ENCODE assay signal across 10 cellular contexts in the genomic region with DNA sequence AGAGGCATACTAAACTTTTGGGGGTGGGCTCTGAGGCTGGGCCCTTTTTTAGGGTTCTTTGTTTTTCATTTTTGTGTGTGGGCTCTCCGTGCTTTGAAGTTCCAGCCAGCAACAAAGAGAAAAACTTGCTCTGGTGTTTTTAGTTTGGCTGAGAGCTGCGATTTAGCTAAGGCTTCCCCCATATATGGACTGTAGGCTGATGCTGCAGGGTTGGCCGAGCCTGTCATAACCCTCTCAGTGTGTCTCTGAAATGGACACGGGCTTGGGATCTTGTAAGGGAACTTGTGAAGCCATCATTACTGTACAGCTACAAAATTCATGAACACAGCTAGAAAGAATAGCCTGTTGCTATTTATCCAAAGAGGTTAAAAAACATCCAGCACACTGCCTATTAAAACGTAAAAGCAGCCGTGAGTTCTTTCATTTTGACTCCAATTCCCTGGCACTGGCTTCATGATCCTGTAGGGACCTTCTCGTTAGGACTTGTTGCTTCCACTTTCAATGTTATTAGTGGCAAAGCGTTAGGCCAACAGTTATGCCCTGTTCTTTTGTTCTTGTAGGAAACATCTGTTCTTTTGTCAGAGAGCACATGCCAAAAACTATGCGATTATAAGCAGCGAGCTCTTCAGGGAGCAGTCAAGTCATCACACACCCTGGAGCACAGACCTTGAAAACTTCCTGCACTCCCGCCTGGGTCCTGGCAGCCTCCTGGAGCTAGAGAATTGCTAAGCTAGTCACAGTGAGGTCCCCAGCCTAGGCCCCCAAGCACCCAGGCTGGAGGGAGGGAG.
DNase-seq lines count a peak whose midpoint lies in the region; ATAC-seq and TF ChIP-seq lines count a peak whose summit lies in the region.
"Had no signal": no experiment of that assay in that cellular context is flagged by ENCODE, and none has a peak within 500 bp of the region (broad histone marks: within the 10 kb centered on the region; RNA-seq: fewer than 3 reads in every experiment).

No MANE protein-coding gene starts in this region.

- peak overlapping the region; percentile 62 for H3K4me3 Mint-ChIP-seq in activated CD4-positive, alpha-beta T cell treated with anti-CD3 and anti-CD28 coated beads, Interleukin-2, amount 10 ng/mL, durations not matched to agents 7 days and 5 days

- no peaks in the 10 kb centered on the region for H3K36me3 Mint-ChIP-seq in activated CD4-positive, alpha-beta T cell treated with anti-CD3 and anti-CD28 coated beads, Interleukin-2, amount 10 ng/mL, durations not matched to agents 7 days and 5 days (ENCODE audit: low read depth)

- H3K9me3 Mint-ChIP-seq in activated CD4-positive, alpha-beta T cell treated with anti-CD3 and anti-CD28 coated beads, Interleukin-2, amount 10 ng/mL, durations not matched to agents 7 days and 5 days: no peaks in the 10 kb centered on the region

- H3K27me3 Mint-ChIP-seq in activated CD4-positive, alpha-beta T cell treated with anti-CD3 and anti-CD28 coated beads, Interleukin-2, amount 10 ng/mL, durations not matched to agents 7 days and 5 days: no peaks in the 10 kb centered on the region

- H3K27me3 ChIP-seq in lower lobe of right lung (ENCODE audit: low read depth) (no peaks in the 10 kb centered on the region), upper lobe of right lung (no peaks in the 10 kb centered on the region)
- H3K27me3 ChIP-seq: BE2C had no signal

- CTCF ChIA-PET in activated CD4-positive, alpha-beta T cell treated with anti-CD3 and anti-CD28 coated beads, Interleukin-2, amount 10 ng/mL, durations not matched to agents 7 days and 5 days (lab: Charles Lee): interaction anchor here (0.6 to 1.5 kb wide), 2 partner anchors 10 to 75 kb away, joined by 5 read pairs; no protein-coding TSS in a partner anchor

- H3K9me3 ChIP-seq in lower lobe of right lung (no peaks in the 10 kb centered on the region), upper lobe of right lung (no peaks in the 10 kb centered on the region)
- H3K9me3 ChIP-seq: BE2C had no signal

- peak overlapping the region; percentile 83 for H3K27ac Mint-ChIP-seq in activated CD4-positive, alpha-beta T cell treated with anti-CD3 and anti-CD28 coated beads, Interleukin-2, amount 10 ng/mL, durations not matched to agents 7 days and 5 days

- intact Hi-C loops in lower lobe of right lung (cut with DNase I) (no loop called here), upper lobe of right lung (cut with DNase I) (no loop called here)

- H3K4me3 ChIP-seq in cardiac fibroblast (replicated peaks in 1 of 2; ENCODE audit: low read depth in 2 of 2, low read length in 2 of 2) (no peak overlapping the region), lower lobe of right lung (peak overlapping the region; percentile 25), upper lobe of right lung (peak overlapping the region; percentile 9)

- H3K36me3 ChIP-seq in lower lobe of right lung: no peaks in the 10 kb centered on the region
- H3K36me3 ChIP-seq in upper lobe of right lung: no peaks in the 10 kb centered on the region
- H3K36me3 ChIP-seq: BE2C had no signal

- peak; percentile 32 to 51 for ATAC-seq in lower lobe of right lung
- peak; percentile 16 for ATAC-seq in upper lobe of right lung
- ATAC-seq in omental fat pad (ENCODE audit: low FRiP score): no peak

- H3K4me1 Mint-ChIP-seq in activated CD4-positive, alpha-beta T cell treated with anti-CD3 and anti-CD28 coated beads, Interleukin-2, amount 10 ng/mL, durations not matched to agents 7 days and 5 days: peaks cover 47% of the 10 kb centered on the region

- POLR2A ChIA-PET in activated CD4-positive, alpha-beta T cell treated with anti-CD3 and anti-CD28 coated beads, Interleukin-2, amount 10 ng/mL, durations not matched to agents 7 days and 5 days (lab: Charles Lee): no interaction called here

- peak overlapping the region; percentile 66 for H3K27ac ChIP-seq in lower lobe of right lung
- H3K27ac ChIP-seq in upper lobe of right lung: peak overlapping the region; percentile 26

- TF ChIP-seq CTCF in cardiac fibroblast (IDR thresholded peaks at IDR 0.05; ENCODE audit: low read depth, low read length) (no peak), lower lobe of right lung (IDR thresholded peaks at IDR 0.05) (no peak), upper lobe of right lung (IDR thresholded peaks at IDR 0.05) (no peak), omental fat pad (IDR thresholded peaks at IDR 0.05) (no peak)

- H3K4me1 ChIP-seq in lower lobe of right lung (peaks cover 7% of the 10 kb centered on the region), upper lobe of right lung (no peaks in the 10 kb centered on the region)
- H3K4me1 ChIP-seq: BE2C had no signal

- DNase-seq in activated CD4-positive, alpha-beta T cell treated with anti-CD3 and anti-CD28 coated beads, Interleukin-2, amount 10 ng/mL, durations not matched to agents 7 days and 5 days: peak; percentile 25
- DNase-seq in activated CD4-positive, alpha-beta T cell treated with anti-CD3 and anti-CD28 coated beads for 4 hours: no peak
- peak; percentile 3 to 6 for DNase-seq in cardiac fibroblast (ENCODE audit: low read depth in 2 of 2)
- DNase-seq in lower lobe of right lung: no peak
- no peak for DNase-seq in upper lobe of right lung
- DNase-seq in omental fat pad (ENCODE audit: low spot score): no peak
- no peak for DNase-seq in AG08396 (ENCODE audit: low spot score)
- DNase-seq in germinal center (ENCODE audit: low spot score): no peak
- DNase-seq: activated CD4-positive, CD25-positive, alpha-beta regulatory T cell treated with anti-CD3 and anti-CD28 coated beads, Interleukin-2, amount 50 U/mL, for 72 hours; BE2C had no signal

Comparison
In these comparisons a context has a peak if more than half of its experiments do, and no peak if none do; other contexts are left out.
1. DNase-seq: peak in activated CD4-positive, alpha-beta T cell treated with anti-CD3 and anti-CD28 coated beads, Interleukin-2, amount 10 ng/mL, durations not matched to agents 7 days and 5 days (single experiment) and cardiac fibroblast (2 of 2); none in activated CD4-positive, alpha-beta T cell treated with anti-CD3 and anti-CD28 coated beads for 4 hours (0 of 2), lower lobe of right lung (single experiment), upper lobe of right lung (single experiment), omental fat pad (single experiment), AG08396 (single experiment) and germinal center (single experiment).
2. H3K4me3 ChIP-seq: peak in lower lobe of right lung (single experiment) and upper lobe of right lung (single experiment); none in cardiac fibroblast (0 of 2).